ENCODE assay signal across 12 cellular contexts in the genomic region with DNA sequence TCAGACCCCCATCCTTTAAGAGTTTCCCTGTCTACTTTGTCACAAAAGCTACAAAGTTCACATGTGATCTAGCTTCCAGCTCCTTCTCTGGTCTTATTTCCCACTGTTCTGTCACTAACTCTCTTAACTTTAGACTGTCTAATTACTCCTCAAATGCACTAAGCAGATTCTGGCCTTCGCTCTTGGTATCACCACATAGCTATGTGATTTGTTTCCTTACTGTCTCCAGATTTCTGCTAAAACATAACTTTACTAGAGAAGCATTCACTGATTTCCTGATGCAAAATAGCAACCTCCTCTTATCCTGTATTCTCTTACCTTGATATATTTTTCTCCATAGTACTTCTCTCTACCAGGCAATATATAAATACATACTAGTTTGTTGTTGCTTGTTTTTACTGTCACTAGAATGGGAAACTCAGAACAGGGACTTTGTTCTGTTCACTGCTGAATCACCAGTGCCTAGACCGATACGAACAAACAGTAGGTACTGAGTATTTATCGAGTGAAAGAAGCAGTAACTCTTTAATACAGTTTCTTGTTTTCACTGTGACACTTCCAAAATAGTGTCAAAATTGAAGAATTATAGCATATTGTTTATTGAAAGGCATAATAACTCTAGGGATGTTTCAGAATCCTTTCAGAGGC.
DNase-seq lines count a peak whose midpoint lies in the region; ATAC-seq and TF ChIP-seq lines count a peak whose summit lies in the region.
"Had no signal": no experiment of that assay in that cellular context is flagged by ENCODE, and none has a peak within 500 bp of the region (broad histone marks: within the 10 kb centered on the region; RNA-seq: fewer than 3 reads in every experiment).

No MANE protein-coding gene starts in this region.

- H3K4me1 ChIP-seq in HCT116 (ENCODE audit: control insufficient read depth in 1 of 2, insufficient read depth in 2 of 2, low read length in 2 of 2) (peaks cover 30 to 42% of the 10 kb centered on the region in 2 experiments), adipocyte (ENCODE audit: control insufficient read depth, insufficient read depth, low read length) (peaks cover 29% of the 10 kb centered on the region), foreskin keratinocyte (peaks cover 47% of the 10 kb centered on the region), spleen (peaks cover 0 to 16% (median 3%) of the 10 kb centered on the region in 6 donors)
- H3K4me1 ChIP-seq: pancreas, upper lobe of right lung had no signal

- H3K9me2 ChIP-seq in HCT116 (ENCODE audit: insufficient read depth): no peaks in the 10 kb centered on the region

- BruUV-seq in HCT116 (replicated peaks; lab: Mats Ljungman, UMichigan): no TSS peak

- intact Hi-C loops in HCT116 (cut with micrococcal nuclease) (loop anchor here (1.0 to 10.0 kb wide), 2 partner anchors 172 to 1064 kb away; no protein-coding TSS in a partner anchor), spleen (cut with DNase I; ENCODE audit: low total_unique reads) (no loop called here)

- CTCF ChIA-PET in HCT116 (lab: Charles Lee): interaction anchor here (1.0 to 2.7 kb wide), 8 partner anchors 10 to 753 kb away, joined by 3 to 23 read pairs (median 7); no protein-coding TSS in a partner anchor

- TF ChIP-seq CTCF in HCT116 (IDR thresholded peaks at IDR 0.05 in 2 of 3, conservative IDR thresholded peaks at IDR 0.05 in 1 of 3; ENCODE audit: borderline replicate concordance in 1 of 3, insufficient read depth in 1 of 3, low read depth in 2 of 3, low read length in 2 of 3): no peak
- no peak for TF ChIP-seq CTCF in foreskin keratinocyte (conservative IDR thresholded peaks at IDR 0.05)
- no peak for TF ChIP-seq CTCF in spleen (IDR thresholded peaks at IDR 0.05 in 8 of 11, conservative IDR thresholded peaks at IDR 0.05 in 3 of 11)

- no peak overlapping the region for H2AFZ ChIP-seq in HCT116 (ENCODE audit: low read depth, low read length, poor library complexity, severe bottlenecking)

- ATAC-seq in HCT116 (no peak), foreskin keratinocyte (peak; percentile 51), HG03439 (IDR thresholded peaks at IDR 0.05; ENCODE audit: unreplicated experiment) (no peak), GM21381 (IDR thresholded peaks at IDR 0.05; ENCODE audit: unreplicated experiment) (no peak)
- ATAC-seq: upper lobe of right lung had no signal

- peaks cover 8% of the 10 kb centered on the region; the same call in 1 of the 2 replicates for H3K79me2 ChIP-seq in HCT116 (ENCODE audit: insufficient read depth, low read length)

- POLR2A ChIA-PET in HCT116 (lab: Charles Lee): interaction anchor here (0.9 to 1.5 kb wide), 2 partner anchors 9 to 15 kb away, joined by 3 read pairs; no protein-coding TSS in a partner anchor

- H3K27ac ChIP-seq in HCT116 (ENCODE audit: low read depth, low read length) (peak overlapping the region; percentile 27; the same call in 1 of the 2 replicates), foreskin keratinocyte (peak overlapping the region; percentile 54), spleen (peak overlapping the region in 5 of 8 donors; percentile 55 to 63 (median 56))
- H3K27ac ChIP-seq: pancreas, upper lobe of right lung had no signal

- 64 to 82% (median 76%) methylated on average over 4 of the region's 4 CpGs for WGBS in spleen, 5 donors

- TF ChIP-seq POLR2A in HCT116 (IDR thresholded peaks at IDR 0.05; ENCODE audit: borderline replicate concordance, extremely low read depth, insufficient read depth, insufficient read length): no peak
- TF ChIP-seq POLR2A in spleen (IDR thresholded peaks at IDR 0.05): no peak

- H3K9ac ChIP-seq in HCT116 (ENCODE audit: low read length) (no peak overlapping the region), adipocyte (ENCODE audit: low read length) (peak overlapping the region; percentile 15)

- H3K4me3 ChIP-seq in HCT116 (replicated peaks in 1 of 2; ENCODE audit: low read depth in 1 of 2, low read length in 2 of 2) (no peak overlapping the region), adipocyte (ENCODE audit: low read length) (no peak overlapping the region), spleen (no peak overlapping the region)
- H3K4me3 ChIP-seq: pancreas, upper lobe of right lung had no signal

- RAD21 ChIA-PET in HCT116 (lab: Charles Lee; ENCODE audit: low non-redundant PET in 1 of 2, low total read pairs in 2 of 2, uncharacterized antibody in 2 of 2, unreplicated experiment in 2 of 2): interaction anchor here in 1 of 2 experiments (1.2 kb wide), 1 partner anchor 173 kb away, joined by 4 read pairs; no protein-coding TSS in a partner anchor

- H4K20me1 ChIP-seq in HCT116 (ENCODE audit: insufficient read depth): no peaks in the 10 kb centered on the region

- H3K36me3 ChIP-seq in HCT116 (ENCODE audit: control insufficient read depth in 1 of 2, insufficient read depth in 2 of 2, low read length in 2 of 2): no peaks in the 10 kb centered on the region
- no peaks in the 10 kb centered on the region for H3K36me3 ChIP-seq in adipocyte (ENCODE audit: control insufficient read depth, insufficient read depth, low read length, severe bottlenecking)
- no peaks in the 10 kb centered on the region for H3K36me3 ChIP-seq in spleen
- H3K36me3 ChIP-seq: pancreas, upper lobe of right lung had no signal

- no peaks in the 10 kb centered on the region for H3K9me3 ChIP-seq in HCT116 (ENCODE audit: control insufficient read depth in 1 of 2, insufficient read depth in 1 of 2, low read depth in 1 of 2, low read length in 2 of 2)
- H3K9me3 ChIP-seq in adipocyte (ENCODE audit: control insufficient read depth, low read length): no peaks in the 10 kb centered on the region
- no peaks in the 10 kb centered on the region for H3K9me3 ChIP-seq in spleen
- H3K9me3 ChIP-seq: pancreas, upper lobe of right lung had no signal

- no peak for TF ChIP-seq RAD21 in HCT116 (IDR thresholded peaks at IDR 0.05; ENCODE audit: low read depth)

- DNase-seq in HCT116 (ENCODE audit: low read depth, low spot score) (no peak), adipocyte (ENCODE audit: low read depth) (peak; percentile 76), foreskin keratinocyte (peak in 1 of 2 donors; percentile 76), spleen (no peak)
- DNase-seq in NK-92 treated with Interleukin-12 subunit alpha and Interleukin-12 subunit beta, amount 100 ng/mL, for 24 hours (lab: John Stamatoyannopoulos, UW): no peak
- DNase-seq: activated naive CD8-positive, alpha-beta T cell treated with anti-CD3 and anti-CD28 coated beads for 36 hours; DMS79; NCI-H510A treated with DMSO at 0.1 percent for 48 hours; pancreas; upper lobe of right lung had no signal

- no peak overlapping the region for H3K4me2 ChIP-seq in HCT116 (ENCODE audit: low read length)

- H3K27me3 ChIP-seq in HCT116 (ENCODE audit: insufficient read depth, low read length) (no peaks in the 10 kb centered on the region), adipocyte (replicated peaks; ENCODE audit: control insufficient read depth, insufficient read depth, low read length) (no peaks in the 10 kb centered on the region), foreskin keratinocyte (no peaks in the 10 kb centered on the region), spleen (replicated peaks in 1 of 7) (no peaks in the 10 kb centered on the region)
- H3K27me3 ChIP-seq: pancreas, upper lobe of right lung had no signal

TF ChIP-seq in HCT116, 20 proteins besides CTCF, POLR2A, EP300 and RAD21:
- TF ChIP-seq POLR2AphosphoS5 (IDR thresholded peaks at IDR 0.05; ENCODE audit: low read depth, low read length) (no peak), SP1 (IDR thresholded peaks at IDR 0.05; ENCODE audit: low read depth) (no peak), CBX3 (IDR thresholded peaks at IDR 0.05; ENCODE audit: low read depth) (no peak), ZNF274 (IDR thresholded peaks at IDR 0.05; ENCODE audit: low read depth, low read length) (no peak), TCF7L2 (IDR thresholded peaks at IDR 0.05; ENCODE audit: borderline replicate concordance, extremely low read depth, insufficient read depth, insufficient read length) (no peak), YY1 (IDR thresholded peaks at IDR 0.05; ENCODE audit: extremely low read depth, insufficient replicate concordance, low read depth, low read length) (no peak), FOSL1 (IDR thresholded peaks at IDR 0.05; ENCODE audit: low read depth) (0 out of 2 replicates have a peak, but pooled peaks have one; percentile 12)
- TF ChIP-seq, protein P1, sequence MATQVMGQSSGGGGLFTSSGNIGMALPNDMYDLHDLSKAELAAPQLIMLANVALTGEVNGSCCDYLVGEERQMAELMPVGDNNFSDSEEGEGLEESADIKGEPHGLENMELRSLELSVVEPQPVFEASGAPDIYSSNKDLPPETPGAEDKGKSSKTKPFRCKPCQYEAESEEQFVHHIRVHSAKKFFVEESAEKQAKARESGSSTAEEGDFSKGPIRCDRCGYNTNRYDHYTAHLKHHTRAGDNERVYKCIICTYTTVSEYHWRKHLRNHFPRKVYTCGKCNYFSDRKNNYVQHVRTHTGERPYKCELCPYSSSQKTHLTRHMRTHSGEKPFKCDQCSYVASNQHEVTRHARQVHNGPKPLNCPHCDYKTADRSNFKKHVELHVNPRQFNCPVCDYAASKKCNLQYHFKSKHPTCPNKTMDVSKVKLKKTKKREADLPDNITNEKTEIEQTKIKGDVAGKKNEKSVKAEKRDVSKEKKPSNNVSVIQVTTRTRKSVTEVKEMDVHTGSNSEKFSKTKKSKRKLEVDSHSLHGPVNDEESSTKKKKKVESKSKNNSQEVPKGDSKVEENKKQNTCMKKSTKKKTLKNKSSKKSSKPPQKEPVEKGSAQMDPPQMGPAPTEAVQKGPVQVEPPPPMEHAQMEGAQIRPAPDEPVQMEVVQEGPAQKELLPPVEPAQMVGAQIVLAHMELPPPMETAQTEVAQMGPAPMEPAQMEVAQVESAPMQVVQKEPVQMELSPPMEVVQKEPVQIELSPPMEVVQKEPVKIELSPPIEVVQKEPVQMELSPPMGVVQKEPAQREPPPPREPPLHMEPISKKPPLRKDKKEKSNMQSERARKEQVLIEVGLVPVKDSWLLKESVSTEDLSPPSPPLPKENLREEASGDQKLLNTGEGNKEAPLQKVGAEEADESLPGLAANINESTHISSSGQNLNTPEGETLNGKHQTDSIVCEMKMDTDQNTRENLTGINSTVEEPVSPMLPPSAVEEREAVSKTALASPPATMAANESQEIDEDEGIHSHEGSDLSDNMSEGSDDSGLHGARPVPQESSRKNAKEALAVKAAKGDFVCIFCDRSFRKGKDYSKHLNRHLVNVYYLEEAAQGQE (IDR thresholded peaks at IDR 0.05; ENCODE audit: low read depth): no peak
- TF ChIP-seq, protein P2, sequence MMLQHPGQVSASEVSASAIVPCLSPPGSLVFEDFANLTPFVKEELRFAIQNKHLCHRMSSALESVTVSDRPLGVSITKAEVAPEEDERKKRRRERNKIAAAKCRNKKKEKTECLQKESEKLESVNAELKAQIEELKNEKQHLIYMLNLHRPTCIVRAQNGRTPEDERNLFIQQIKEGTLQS (IDR thresholded peaks at IDR 0.05): no peak
TF ChIP-seq in HCT116: peak in this region for 1.
